In the genomic region with DNA sequence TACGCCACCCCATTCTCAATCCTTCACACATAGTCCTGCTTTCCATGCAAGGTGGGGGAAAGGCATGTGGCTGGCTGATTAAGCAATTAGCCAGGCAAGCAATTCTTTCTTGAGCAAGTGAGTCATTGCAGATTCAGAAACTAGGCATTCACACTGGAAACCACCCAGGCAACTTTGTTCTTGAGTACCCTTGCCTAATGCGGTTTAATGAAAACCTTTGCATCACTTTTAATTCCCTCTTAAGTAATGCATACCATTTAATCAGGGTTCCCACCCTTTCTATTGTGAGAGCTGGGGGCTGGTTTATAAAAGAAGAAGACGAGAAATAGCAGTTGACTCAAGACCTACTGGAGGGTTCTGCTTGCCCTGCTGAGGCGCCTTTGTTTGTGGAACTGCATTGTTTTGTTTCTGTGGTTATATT, we compare ENCODE assay signal across 2 cellular contexts.
TF ChIP-seq lines count a peak whose summit lies in the region.

No MANE protein-coding gene starts in this region.

TF ChIP-seq in H1, 55 proteins besides CTCF, POLR2A, EP300 and RAD21 (continued from another document):
- TF ChIP-seq CEBPB (IDR thresholded peaks at IDR 0.05; ENCODE audit: low read depth, low read length) (peak; percentile 58), TEAD4 (IDR thresholded peaks at IDR 0.05; ENCODE audit: low read depth, low read length) (no peak)
- TF ChIP-seq, protein P1, sequence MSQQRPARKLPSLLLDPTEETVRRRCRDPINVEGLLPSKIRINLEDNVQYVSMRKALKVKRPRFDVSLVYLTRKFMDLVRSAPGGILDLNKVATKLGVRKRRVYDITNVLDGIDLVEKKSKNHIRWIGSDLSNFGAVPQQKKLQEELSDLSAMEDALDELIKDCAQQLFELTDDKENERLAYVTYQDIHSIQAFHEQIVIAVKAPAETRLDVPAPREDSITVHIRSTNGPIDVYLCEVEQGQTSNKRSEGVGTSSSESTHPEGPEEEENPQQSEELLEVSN (IDR thresholded peaks at IDR 0.05), result peak; percentile 53; the same call in 1 of the 2 replicates
- TF ChIP-seq, protein P2, sequence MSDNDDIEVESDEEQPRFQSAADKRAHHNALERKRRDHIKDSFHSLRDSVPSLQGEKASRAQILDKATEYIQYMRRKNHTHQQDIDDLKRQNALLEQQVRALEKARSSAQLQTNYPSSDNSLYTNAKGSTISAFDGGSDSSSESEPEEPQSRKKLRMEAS (IDR thresholded peaks at IDR 0.05), result peak; percentile 60

TF ChIP-seq in HEK293T, 16 proteins besides CTCF, POLR2A, EP300 and RAD21 (continued from another document):
- TF ChIP-seq L3MBTL2 (conservative IDR thresholded peaks at IDR 0.05) (no peak), ZNF384 (IDR thresholded peaks at IDR 0.05) (no peak), NFRKB (IDR thresholded peaks at IDR 0.05) (no peak), CTBP1 (IDR thresholded peaks at IDR 0.05; ENCODE audit: borderline replicate concordance) (no peak)
